ENCODE assay signal across 8 cellular contexts in the genomic region with DNA sequence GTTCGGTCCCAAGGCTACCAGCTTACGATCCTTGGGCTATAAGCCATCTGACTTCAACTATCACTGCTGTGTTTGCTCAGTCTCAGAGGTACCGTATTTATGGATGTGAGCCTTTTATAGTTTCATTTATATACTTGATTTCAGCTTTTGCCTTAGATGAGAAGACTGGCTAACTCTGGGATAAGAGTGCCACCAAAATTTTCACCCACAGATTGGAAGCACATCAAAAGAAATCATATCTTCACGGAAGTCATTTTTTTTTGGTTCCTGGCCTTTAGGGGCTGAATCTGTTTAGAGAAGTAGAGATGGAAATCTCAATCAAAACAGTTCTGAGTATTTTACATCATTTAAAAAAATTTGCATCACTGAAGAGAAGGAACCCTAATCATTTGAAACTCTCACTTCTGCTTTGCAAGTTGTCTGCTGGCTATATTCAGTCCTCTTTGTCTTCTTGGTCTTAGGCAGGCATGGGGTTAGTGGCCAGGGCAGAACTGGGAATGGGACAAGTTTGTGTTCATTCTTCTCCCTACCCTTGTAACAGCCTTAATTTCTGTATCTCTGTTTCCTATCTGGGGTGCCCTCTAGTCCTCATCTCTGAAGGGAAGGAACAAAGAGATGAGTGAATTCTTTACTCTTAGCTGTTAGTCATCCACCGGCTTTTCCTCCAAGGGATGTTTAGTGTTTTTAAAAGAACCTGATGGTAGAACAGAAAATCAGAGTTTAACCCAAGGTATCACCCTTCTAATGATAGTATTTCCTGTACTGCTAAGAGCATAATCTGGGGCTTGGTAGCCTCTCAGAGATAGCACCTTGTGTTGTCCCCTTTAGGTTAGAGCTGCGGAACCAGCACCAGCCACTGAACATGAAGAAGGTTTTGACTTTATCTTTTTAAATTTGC. TPM values are rescaled to one million over a fixed set of nuclear protein-coding genes. Genes with fewer than 3 reads are reported as not detected.
DNase-seq lines count a peak whose midpoint lies in the region; ATAC-seq and TF ChIP-seq lines count a peak whose summit lies in the region.

No MANE protein-coding gene starts in this region.

- no peaks in the 10 kb centered on the region for H3K36me3 ChIP-seq in body of pancreas (replicated peaks in 1 of 2; ENCODE audit: insufficient read depth in 1 of 2, low read depth in 2 of 2)
- H3K36me3 ChIP-seq in sigmoid colon = no peaks in the 10 kb centered on the region

- H3K9me3 ChIP-seq in body of pancreas (no peaks in the 10 kb centered on the region), sigmoid colon (no peaks in the 10 kb centered on the region)

- ATAC-seq in GM18907 (IDR thresholded peaks at IDR 0.05; ENCODE audit: unreplicated experiment) (peak; percentile 55), HG02798 (IDR thresholded peaks at IDR 0.05; ENCODE audit: poor library complexity, unreplicated experiment) (peak; percentile 58), body of pancreas (no peak)
- ATAC-seq in naive thymus-derived CD8-positive, alpha-beta T cell = peak in 1 of 2 donors; percentile 19

- H3K4me3 ChIP-seq in body of pancreas (no peak overlapping the region), sigmoid colon (no peak overlapping the region)

- peak overlapping the region; percentile 68 to 86 (median 80) for H3K4me3 Mint-ChIP-seq in naive thymus-derived CD8-positive, alpha-beta T cell

- TF ChIP-seq CTCF in body of pancreas (IDR thresholded peaks at IDR 0.05) (no peak), sigmoid colon (IDR thresholded peaks at IDR 0.05) (no peak)

- WGBS in body of pancreas, 2 donors = 50 to 52% methylated on average over 6 of the region's 6 CpGs
- 46 to 55% methylated on average over 6 of the region's 6 CpGs for WGBS in sigmoid colon, 2 donors

- TF ChIP-seq POLR2A in body of pancreas (IDR thresholded peaks at IDR 0.05) (no peak), sigmoid colon (IDR thresholded peaks at IDR 0.05) (no peak)

- H3K4me1 ChIP-seq in body of pancreas = peaks cover 19% of the 10 kb centered on the region
- H3K4me1 ChIP-seq in sigmoid colon = peaks cover 0 to 30% (median 16%) of the 10 kb centered on the region in 4 donors

- H3K27me3 Mint-ChIP-seq in naive thymus-derived CD8-positive, alpha-beta T cell = no peaks in the 10 kb centered on the region

- TF ChIP-seq EP300 in sigmoid colon (IDR thresholded peaks at IDR 0.05) = no peak

- POLR2A ChIA-PET in naive thymus-derived CD8-positive, alpha-beta T cell (lab: Charles Lee) = interaction anchor here (0.6 to 5.7 kb wide), 10 partner anchors 12 to 353 kb away, joined by 3 to 37 read pairs (median 6); a partner anchor contains a TSS

- H3K9me3 Mint-ChIP-seq in naive thymus-derived CD8-positive, alpha-beta T cell = peaks cover 0 to 4% (median 0%) of the 10 kb centered on the region in 9 donors

- peaks cover 52 to 98% (median 93%) of the 10 kb centered on the region in 4 donors for H3K4me1 Mint-ChIP-seq in naive thymus-derived CD8-positive, alpha-beta T cell

- H3K27ac ChIP-seq in body of pancreas = peak overlapping the region in 1 of 4 donors; percentile 38
- no peak overlapping the region for H3K27ac ChIP-seq in sigmoid colon

- peak; percentile 73 for DNase-seq in NOMO-1 treated with dmso at 0.1 percent for 144 hours (lab: John Stamatoyannopoulos, UW; ENCODE audit: unreplicated experiment)
- no peak for DNase-seq in naive thymus-derived CD8-positive, alpha-beta T cell
- DNase-seq in ACHN = no peak
- no peak for DNase-seq in NCI-H187 (lab: John Stamatoyannopoulos, UW)
- DNase-seq in body of pancreas = no peak
- no peak for DNase-seq in sigmoid colon

- in situ Hi-C loops in ACHN (cut with HindIII; ENCODE audit: low pct_ligation_motif_present, low pct_unique_long_range_greater_than_20kb, low sequenced_read_pairs) = no loop called here

- H3K36me3 Mint-ChIP-seq in naive thymus-derived CD8-positive, alpha-beta T cell = peaks cover 0 to 18% (median 0%) of the 10 kb centered on the region in 3 donors

- intact Hi-C loops in body of pancreas (cut with DNase I) = no loop called here
- intact Hi-C loops in sigmoid colon (cut with DNase I) = no loop called here

- peak overlapping the region; percentile 83 to 99 (median 95) for H3K27ac Mint-ChIP-seq in naive thymus-derived CD8-positive, alpha-beta T cell

- H3K27me3 ChIP-seq in body of pancreas (no peaks in the 10 kb centered on the region), sigmoid colon (no peaks in the 10 kb centered on the region)

RNA-seq across cellular contexts. Expression of a gene that starts 14.1 kb away (rescaled TPM):
- 100 to 1,000 TPM; 176 to 177 TPM for total RNA-seq in naive thymus-derived CD8-positive, alpha-beta T cell
- 100 to 1,000 TPM; 175 to 220 (median 188) TPM for polyA plus RNA-seq in naive thymus-derived CD8-positive, alpha-beta T cell
- total RNA-seq in body of pancreas = 10 to 100 TPM; 15.8 to 32.3 TPM
- total RNA-seq in sigmoid colon = 10 to 100 TPM in 3 of 4 donors, 1 to 10 TPM in 1; 6.9 to 17.9 (median 13.1) TPM
- polyA plus RNA-seq in sigmoid colon = 10 to 100 TPM in 2 of 3 donors, 1 to 10 TPM in 1; 9.0 to 55.8 (median 19.0) TPM

Comparison
In these comparisons a context has a peak if more than half of its experiments do, and no peak if none do; other contexts are left out.
1. RNA of a gene that starts 14.1 kb away (total RNA-seq): 176 to 177 TPM in naive thymus-derived CD8-positive, alpha-beta T cell; 15.8 to 32.3 TPM in body of pancreas and 6.9 to 17.9 TPM in sigmoid colon; every median in the first group is over 4 times any median in the second.